24 cellular contexts compared by ENCODE assay signal in the genomic region with DNA sequence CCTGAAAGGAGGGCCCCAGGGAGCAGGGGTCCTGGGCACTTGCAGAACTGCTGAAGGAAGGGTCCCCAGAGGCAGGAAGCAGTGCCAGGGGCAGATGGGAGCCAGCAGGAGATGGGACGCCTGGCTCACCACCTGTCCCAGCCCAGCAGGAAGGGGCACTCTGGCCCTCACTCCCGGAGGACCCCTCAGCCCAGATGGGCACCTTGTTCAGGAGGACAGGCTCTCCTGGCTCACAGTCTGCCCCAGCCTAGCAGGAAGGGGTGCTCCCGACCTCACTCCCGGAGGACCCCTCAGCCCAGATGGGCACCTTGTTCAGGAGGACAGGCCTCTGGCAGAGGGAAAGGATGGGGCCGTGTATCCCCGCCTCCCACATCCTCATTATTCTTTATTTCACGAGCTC.
"Had no signal": no experiment of that assay in that cellular context is flagged by ENCODE, and none has a peak within 500 bp of the region (broad histone marks: within the 10 kb centered on the region; RNA-seq: fewer than 3 reads in every experiment).

No MANE protein-coding gene starts in this region.

- H3K9me3 ChIP-seq: esophagus squamous epithelium, left lung, prostate gland, spleen, transverse colon had no signal

- H3K27me3 ChIP-seq: neural progenitor cell had no signal

- H3K4me3 ChIP-seq: coronary artery, esophagus squamous epithelium, left lung, neural progenitor cell, prostate gland, skin epidermis, spleen, transverse colon had no signal

- H3K27ac ChIP-seq: coronary artery, esophagus squamous epithelium, left lung, neural progenitor cell, prostate gland, skin epidermis, spleen, transverse colon had no signal

- H3K36me3 ChIP-seq: esophagus squamous epithelium, left lung, neural progenitor cell, prostate gland, spleen, transverse colon had no signal

- DNase-seq: dermis blood vessel endothelial cell; effector memory CD4-positive, alpha-beta T cell; erythroblast; esophagus squamous epithelium; foreskin melanocyte; glutamatergic neuron; left cardiac atrium; mammary epithelial cell; mesendoderm; midbrain; naive thymus-derived CD4-positive, alpha-beta T cell; nucleus accumbens; right cardiac atrium; spleen; stimulated activated CD4-positive, alpha-beta T cell treated with anti-CD3 and anti-CD28 coated beads, Interleukin-4, amount 100 ng/mL, for 4 hours; stimulated activated naive CD8-positive, alpha-beta T cell treated with anti-CD3 and anti-CD28 coated beads, Interleukin-15, Interleukin-2, amounts not matched to agents 100 U/mL and 50 U/mL, for 24 hours; substantia nigra; transverse colon had no signal

- H3K4me1 ChIP-seq: esophagus squamous epithelium, left lung, neural progenitor cell, prostate gland, spleen, transverse colon had no signal

- ATAC-seq: left cardiac atrium; left lung; naive thymus-derived CD4-positive, alpha-beta T cell; right cardiac atrium; stimulated activated memory B cell treated with anti-CD40 and anti-IgM and Interleukin-4, amounts not matched to agents 10 μg/mL and 1 μg/mL and 100 μg/mL, for 72 hours; stimulated activated naive CD8-positive, alpha-beta T cell treated with anti-CD3 and anti-CD28 coated beads, Interleukin-15, Interleukin-2, amounts not matched to agents 100 U/mL and 50 U/mL, for 24 hours had no signal
